ENCODE assay signal across 2 cellular contexts in genomic region chr17:62888148-62888547, GRCh38.
TF ChIP-seq lines count a peak whose summit lies in the region.

No MANE protein-coding gene starts in this region.

TF ChIP-seq in IMR-90, 13 proteins besides CTCF, POLR2A, EP300 and RAD21:
- no peak for TF ChIP-seq MXI1 (IDR thresholded peaks at IDR 0.05; ENCODE audit: borderline replicate concordance, low read depth, low read length)
- TF ChIP-seq ELK1 (IDR thresholded peaks at IDR 0.05; ENCODE audit: borderline replicate concordance, low read depth, low read length): no peak
- no peak for TF ChIP-seq USF2 (IDR thresholded peaks at IDR 0.05; ENCODE audit: low read depth, low read length)
- TF ChIP-seq BHLHE40 (IDR thresholded peaks at IDR 0.05; ENCODE audit: low read depth, low read length): no peak
- TF ChIP-seq MAFK (IDR thresholded peaks at IDR 0.05; ENCODE audit: low read depth, low read length): no peak
- TF ChIP-seq MAZ (IDR thresholded peaks at IDR 0.05; ENCODE audit: borderline replicate concordance, low read depth, low read length): no peak
- TF ChIP-seq RCOR1 (IDR thresholded peaks at IDR 0.05; ENCODE audit: insufficient replicate concordance, low read length): no peak
- TF ChIP-seq RFX5 (IDR thresholded peaks at IDR 0.05; ENCODE audit: low read depth, low read length): no peak
- TF ChIP-seq CEBPB (IDR thresholded peaks at IDR 0.05; ENCODE audit: low read depth, low read length): no peak
- no peak for TF ChIP-seq CHD1 (IDR thresholded peaks at IDR 0.05; ENCODE audit: low read depth, low read length)
- no peak for TF ChIP-seq NFE2L2 (IDR thresholded peaks at IDR 0.05; ENCODE audit: low read depth, low read length)
- no peak for TF ChIP-seq SMC3 (IDR thresholded peaks at IDR 0.05; ENCODE audit: low read depth, low read length)
- TF ChIP-seq FOS (IDR thresholded peaks at IDR 0.05; ENCODE audit: low read depth, low read length): no peak
TF ChIP-seq in IMR-90: peak in this region for 0.

TF ChIP-seq in H1, 55 proteins besides CTCF, POLR2A, EP300 and RAD21:
- TF ChIP-seq GABPA (IDR thresholded peaks at IDR 0.05; ENCODE audit: borderline replicate concordance, insufficient read depth, low read length) (no peak), CEBPB (IDR thresholded peaks at IDR 0.05; ENCODE audit: low read depth, low read length) (no peak), ZNF274 (IDR thresholded peaks at IDR 0.05; ENCODE audit: borderline replicate concordance, extremely low read depth, low read length) (no peak), HDAC6 (IDR thresholded peaks at IDR 0.05; ENCODE audit: low read depth, low read length) (no peak), HDAC2 (IDR thresholded peaks at IDR 0.05; ENCODE audit: borderline replicate concordance in 1 of 2, low read depth in 2 of 2, low read length in 2 of 2) (no peak), JUND (IDR thresholded peaks at IDR 0.05; ENCODE audit: low read length) (no peak), RBBP5 (IDR thresholded peaks at IDR 0.05; ENCODE audit: borderline replicate concordance, low read depth, low read length) (no peak), ASH2L (IDR thresholded peaks at IDR 0.05; ENCODE audit: low read length) (no peak), TCF12 (IDR thresholded peaks at IDR 0.05; ENCODE audit: low read depth, low read length) (no peak), CREB1 (IDR thresholded peaks at IDR 0.05) (no peak), CBX5 (IDR thresholded peaks at IDR 0.05; ENCODE audit: low read depth, low read length) (no peak), RXRA (IDR thresholded peaks at IDR 0.05; ENCODE audit: insufficient read depth, low read depth, low read length) (no peak), CTBP2 (IDR thresholded peaks at IDR 0.05; ENCODE audit: borderline replicate concordance, insufficient read depth, insufficient read length, low read length) (no peak), TEAD4 (IDR thresholded peaks at IDR 0.05; ENCODE audit: low read depth, low read length) (no peak), TAF7 (optimal IDR thresholded peaks at IDR 0.05; ENCODE audit: borderline replicate concordance, low read depth, low read length) (no peak), SP4 (IDR thresholded peaks at IDR 0.05; ENCODE audit: low read length) (no peak), POLR2AphosphoS5 (IDR thresholded peaks at IDR 0.05; ENCODE audit: low read depth, low read length) (no peak)
- TF ChIP-seq, protein P1, sequence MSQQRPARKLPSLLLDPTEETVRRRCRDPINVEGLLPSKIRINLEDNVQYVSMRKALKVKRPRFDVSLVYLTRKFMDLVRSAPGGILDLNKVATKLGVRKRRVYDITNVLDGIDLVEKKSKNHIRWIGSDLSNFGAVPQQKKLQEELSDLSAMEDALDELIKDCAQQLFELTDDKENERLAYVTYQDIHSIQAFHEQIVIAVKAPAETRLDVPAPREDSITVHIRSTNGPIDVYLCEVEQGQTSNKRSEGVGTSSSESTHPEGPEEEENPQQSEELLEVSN (IDR thresholded peaks at IDR 0.05): no peak
TF ChIP-seq in H1: peak in this region for 0.
